In genomic region chr1:52947490-52947889, GRCh38 we compare ENCODE assay signal across 1 cellular context.
TF ChIP-seq lines count a peak whose summit lies in the region.

No MANE protein-coding gene starts in this region.

TF ChIP-seq in GM23338, 12 proteins besides CTCF, POLR2A, EP300 and RAD21 (continued from another document):
- TF ChIP-seq, protein P1, sequence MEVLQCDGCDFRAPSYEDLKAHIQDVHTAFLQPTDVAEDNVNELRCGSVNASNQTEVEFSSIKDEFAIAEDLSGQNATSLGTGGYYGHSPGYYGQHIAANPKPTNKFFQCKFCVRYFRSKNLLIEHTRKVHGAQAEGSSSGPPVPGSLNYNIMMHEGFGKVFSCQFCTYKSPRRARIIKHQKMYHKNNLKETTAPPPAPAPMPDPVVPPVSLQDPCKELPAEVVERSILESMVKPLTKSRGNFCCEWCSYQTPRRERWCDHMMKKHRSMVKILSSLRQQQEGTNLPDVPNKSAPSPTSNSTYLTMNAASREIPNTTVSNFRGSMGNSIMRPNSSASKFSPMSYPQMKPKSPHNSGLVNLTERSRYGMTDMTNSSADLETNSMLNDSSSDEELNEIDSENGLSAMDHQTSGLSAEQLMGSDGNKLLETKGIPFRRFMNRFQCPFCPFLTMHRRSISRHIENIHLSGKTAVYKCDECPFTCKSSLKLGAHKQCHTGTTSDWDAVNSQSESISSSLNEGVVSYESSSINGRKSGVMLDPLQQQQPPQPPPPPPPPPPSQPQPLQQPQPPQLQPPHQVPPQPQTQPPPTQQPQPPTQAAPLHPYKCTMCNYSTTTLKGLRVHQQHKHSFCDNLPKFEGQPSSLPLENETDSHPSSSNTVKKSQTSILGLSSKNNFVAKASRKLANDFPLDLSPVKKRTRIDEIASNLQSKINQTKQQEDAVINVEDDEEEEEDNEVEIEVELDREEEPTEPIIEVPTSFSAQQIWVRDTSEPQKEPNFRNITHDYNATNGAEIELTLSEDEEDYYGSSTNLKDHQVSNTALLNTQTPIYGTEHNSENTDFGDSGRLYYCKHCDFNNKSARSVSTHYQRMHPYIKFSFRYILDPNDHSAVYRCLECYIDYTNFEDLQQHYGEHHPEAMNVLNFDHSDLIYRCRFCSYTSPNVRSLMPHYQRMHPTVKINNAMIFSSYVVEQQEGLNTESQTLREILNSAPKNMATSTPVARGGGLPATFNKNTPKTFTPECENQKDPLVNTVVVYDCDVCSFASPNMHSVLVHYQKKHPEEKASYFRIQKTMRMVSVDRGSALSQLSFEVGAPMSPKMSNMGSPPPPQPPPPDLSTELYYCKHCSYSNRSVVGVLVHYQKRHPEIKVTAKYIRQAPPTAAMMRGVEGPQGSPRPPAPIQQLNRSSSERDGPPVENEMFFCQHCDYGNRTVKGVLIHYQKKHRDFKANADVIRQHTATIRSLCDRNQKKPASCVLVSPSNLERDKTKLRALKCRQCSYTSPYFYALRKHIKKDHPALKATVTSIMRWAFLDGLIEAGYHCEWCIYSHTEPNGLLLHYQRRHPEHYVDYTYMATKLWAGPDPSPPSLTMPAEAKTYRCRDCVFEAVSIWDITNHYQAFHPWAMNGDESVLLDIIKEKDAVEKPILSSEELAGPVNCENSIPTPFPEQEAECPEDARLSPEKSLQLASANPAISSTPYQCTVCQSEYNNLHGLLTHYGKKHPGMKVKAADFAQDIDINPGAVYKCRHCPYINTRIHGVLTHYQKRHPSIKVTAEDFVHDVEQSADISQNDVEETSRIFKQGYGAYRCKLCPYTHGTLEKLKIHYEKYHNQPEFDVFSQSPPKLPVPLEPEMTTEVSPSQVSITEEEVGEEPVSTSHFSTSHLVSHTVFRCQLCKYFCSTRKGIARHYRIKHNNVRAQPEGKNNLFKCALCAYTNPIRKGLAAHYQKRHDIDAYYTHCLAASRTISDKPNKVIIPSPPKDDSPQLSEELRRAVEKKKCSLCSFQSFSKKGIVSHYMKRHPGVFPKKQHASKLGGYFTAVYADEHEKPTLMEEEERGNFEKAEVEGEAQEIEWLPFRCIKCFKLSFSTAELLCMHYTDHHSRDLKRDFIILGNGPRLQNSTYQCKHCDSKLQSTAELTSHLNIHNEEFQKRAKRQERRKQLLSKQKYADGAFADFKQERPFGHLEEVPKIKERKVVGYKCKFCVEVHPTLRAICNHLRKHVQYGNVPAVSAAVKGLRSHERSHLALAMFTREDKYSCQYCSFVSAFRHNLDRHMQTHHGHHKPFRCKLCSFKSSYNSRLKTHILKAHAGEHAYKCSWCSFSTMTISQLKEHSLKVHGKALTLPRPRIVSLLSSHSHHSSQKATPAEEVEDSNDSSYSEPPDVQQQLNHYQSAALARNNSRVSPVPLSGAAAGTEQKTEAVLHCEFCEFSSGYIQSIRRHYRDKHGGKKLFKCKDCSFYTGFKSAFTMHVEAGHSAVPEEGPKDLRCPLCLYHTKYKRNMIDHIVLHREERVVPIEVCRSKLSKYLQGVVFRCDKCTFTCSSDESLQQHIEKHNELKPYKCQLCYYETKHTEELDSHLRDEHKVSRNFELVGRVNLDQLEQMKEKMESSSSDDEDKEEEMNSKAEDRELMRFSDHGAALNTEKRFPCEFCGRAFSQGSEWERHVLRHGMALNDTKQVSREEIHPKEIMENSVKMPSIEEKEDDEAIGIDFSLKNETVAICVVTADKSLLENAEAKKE (CRISPR knock-in tag; IDR thresholded peaks at IDR 0.05) = no peak
TF ChIP-seq in GM23338: peak in this region for 0.
